Comparison of ENCODE assay signal across 35 cellular contexts in the genomic region with DNA sequence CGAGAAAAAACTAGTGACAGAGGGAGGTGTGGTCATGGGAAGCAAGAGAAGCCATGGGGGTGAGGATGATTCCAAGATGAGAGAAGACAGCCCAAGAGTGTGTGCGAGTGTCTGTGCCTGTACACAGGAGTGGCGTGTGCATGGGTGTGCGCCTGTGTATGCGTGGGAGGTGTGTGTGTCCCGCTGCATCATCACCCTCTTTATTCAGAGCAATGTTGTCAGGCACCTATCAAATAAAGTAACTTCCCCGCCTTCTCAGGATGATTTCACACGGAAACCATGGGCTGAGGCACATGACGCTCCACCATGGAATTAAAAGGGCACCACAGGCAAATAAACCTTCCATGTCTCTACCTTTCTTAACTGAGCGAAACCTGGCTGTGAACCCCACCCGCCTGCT. TPM values are rescaled to one million over a fixed set of nuclear protein-coding genes. Genes with fewer than 3 reads are reported as not detected.
"Had no signal": no experiment of that assay in that cellular context is flagged by ENCODE, and none has a peak within 500 bp of the region (broad histone marks: within the 10 kb centered on the region; RNA-seq: fewer than 3 reads in every experiment).

No MANE protein-coding gene starts in this region.

- H3K4me2 ChIP-seq: KMS-11 had no signal

- ATAC-seq: activated CD8-positive, alpha-beta T cell treated with anti-CD3 and anti-CD28 coated beads for 36 hours; PC-3; SK-N-SH treated with all-trans-retinoic acid at 6 μM for 48 hours had no signal

- H3K4me1 Mint-ChIP-seq: activated B cell treated with CpG ODN at 0.5 μM for 24 hours; activated naive CD4-positive, alpha-beta T cell treated with anti-CD3 and anti-CD28 coated beads, Interleukin-2, amount 50 U/mL, for 24 hours had no signal

- H3K27ac Mint-ChIP-seq: activated B cell treated with CpG ODN at 0.5 μM for 24 hours; activated CD8-positive, alpha-beta T cell treated with anti-CD3 and anti-CD28 coated beads for 36 hours; activated naive CD4-positive, alpha-beta T cell treated with anti-CD3 and anti-CD28 coated beads, Interleukin-2, amount 50 U/mL, for 24 hours; activated naive CD8-positive, alpha-beta T cell treated with anti-CD3 and anti-CD28 coated beads, Interleukin-2, amount 10 ng/mL, durations not matched to agents 7 days and 5 days; activated T-cell treated with anti-CD3 and anti-CD28 coated beads, Interleukin-2, amount 50 U/mL, for 24 hours; activated T-helper 2 cell treated with anti-CD3 and anti-CD28 coated beads, Interferon-gamma antibody, Interleukin-2, Interleukin-4, amounts not matched to agents 10 μg/mL and 5 μg/mL and 100 μg/mL, durations not matched to agents 14 hours and 24 hours and 36 hours had no signal

- DNase-seq: activated B cell treated with CpG ODN at 0.5 μM for 24 hours; activated CD4-positive, alpha-beta T cell treated with anti-CD3 and anti-CD28 coated beads for 48 hours; activated CD4-positive, CD25-positive, alpha-beta regulatory T cell treated with anti-CD3 and anti-CD28 coated beads, Interleukin-2, amount 50 U/mL, for 72 hours; activated CD8-positive, alpha-beta T cell treated with anti-CD3 and anti-CD28 coated beads for 36 hours; activated gamma-delta T cell; activated naive CD4-positive, alpha-beta T cell treated with Interleukin-2 at 50 U/mL for 16 hours; activated naive CD8-positive, alpha-beta T cell treated with anti-CD3 and anti-CD28 coated beads, Interleukin-2, amount 10 ng/mL, durations not matched to agents 7 days and 5 days; activated T-cell treated with anti-CD3 and anti-CD28 coated beads, Interleukin-2, amount 50 U/mL, for 24 hours; MM.1S; MV-4-11; NCI-H1092; NCI-H1436 treated with DMSO at 0.1 percent for 48 hours; NCI-H1694 treated with DMSO at 0.1 percent for 48 hours; NCI-H2029; NCI-H345; NCI-H510A; NCI-H526; NCI-H748 treated with DMSO at 0.1 percent for 48 hours; NK-92 treated with Interleukin-12 subunit alpha and Interleukin-12 subunit beta, amount 100 ng/mL, for 24 hours; PC-3; Peyer's patch; RPMI8226; SIG-M5; T-helper 1 cell; T-helper 2 cell; T-helper 9 cell had no signal

- H3K9me3 Mint-ChIP-seq: activated B cell treated with CpG ODN at 0.5 μM for 24 hours; activated CD8-positive, alpha-beta T cell treated with anti-CD3 and anti-CD28 coated beads for 36 hours; activated naive CD4-positive, alpha-beta T cell treated with anti-CD3 and anti-CD28 coated beads, Interleukin-2, amount 50 U/mL, for 24 hours; activated naive CD8-positive, alpha-beta T cell treated with anti-CD3 and anti-CD28 coated beads, Interleukin-2, amount 10 ng/mL, durations not matched to agents 7 days and 5 days; activated T-cell treated with anti-CD3 and anti-CD28 coated beads, Interleukin-2, amount 50 U/mL, for 24 hours; activated T-helper 2 cell treated with anti-CD3 and anti-CD28 coated beads, Interferon-gamma antibody, Interleukin-2, Interleukin-4, amounts not matched to agents 10 μg/mL and 5 μg/mL and 100 μg/mL, durations not matched to agents 14 hours and 24 hours and 36 hours had no signal

- H3K27ac ChIP-seq: ascending aorta, cardiac muscle cell, KMS-11, Peyer's patch, VCaP had no signal

- H3K27me3 Mint-ChIP-seq: activated naive CD4-positive, alpha-beta T cell treated with anti-CD3 and anti-CD28 coated beads, Interleukin-2, amount 50 U/mL, for 24 hours; activated T-cell treated with anti-CD3 and anti-CD28 coated beads, Interleukin-2, amount 50 U/mL, for 24 hours had no signal

- H3K36me3 ChIP-seq: ascending aorta, cardiac muscle cell, Peyer's patch had no signal

- H3K36me3 Mint-ChIP-seq: activated naive CD4-positive, alpha-beta T cell treated with anti-CD3 and anti-CD28 coated beads, Interleukin-2, amount 50 U/mL, for 24 hours; activated naive CD8-positive, alpha-beta T cell treated with anti-CD3 and anti-CD28 coated beads, Interleukin-2, amount 10 ng/mL, durations not matched to agents 7 days and 5 days had no signal

- H3K9me3 ChIP-seq: ascending aorta, Peyer's patch had no signal

- H3K4me3 Mint-ChIP-seq: activated B cell treated with CpG ODN at 0.5 μM for 24 hours; activated CD8-positive, alpha-beta T cell treated with anti-CD3 and anti-CD28 coated beads for 36 hours; activated naive CD4-positive, alpha-beta T cell treated with anti-CD3 and anti-CD28 coated beads, Interleukin-2, amount 50 U/mL, for 24 hours; activated naive CD8-positive, alpha-beta T cell treated with anti-CD3 and anti-CD28 coated beads, Interleukin-2, amount 10 ng/mL, durations not matched to agents 7 days and 5 days; activated T-cell treated with anti-CD3 and anti-CD28 coated beads, Interleukin-2, amount 50 U/mL, for 24 hours had no signal

- H3K4me1 ChIP-seq: ascending aorta had no signal

- H3K4me3 ChIP-seq: ascending aorta, cardiac muscle cell, Peyer's patch had no signal

- H3K27me3 ChIP-seq: ascending aorta, cardiac muscle cell, Peyer's patch had no signal

RNA-seq across cellular contexts. Expression of gene MS4A10, which starts 24.6 kb away (rescaled TPM):
- total RNA-seq: activated B cell treated with CpG ODN at 0.5 μM for 24 hours; activated CD8-positive, alpha-beta T cell treated with anti-CD3 and anti-CD28 coated beads for 36 hours; activated naive CD8-positive, alpha-beta T cell treated with anti-CD3 and anti-CD28 coated beads, Interleukin-2, amount 10 ng/mL, durations not matched to agents 7 days and 5 days; activated T-helper 2 cell treated with anti-CD3 and anti-CD28 coated beads, Interferon-gamma antibody, Interleukin-2, Interleukin-4, amounts not matched to agents 10 μg/mL and 5 μg/mL and 100 μg/mL, durations not matched to agents 14 hours and 24 hours and 36 hours; ascending aorta; cardiac muscle cell; LHCN-M2; PC-3; SK-MEL-5 had no signal
- polyA plus RNA-seq: cardiac muscle cell had no signal

RNA-seq across cellular contexts. Expression of gene PTGDR2, which starts 46.1 kb away (rescaled TPM):
- total RNA-seq: activated B cell treated with CpG ODN at 0.5 μM for 24 hours, ascending aorta, LHCN-M2, PC-3, SK-MEL-5 had no signal

RNA-seq across cellular contexts. Expression of gene MS4A15, which starts 53.0 kb away (rescaled TPM):
- total RNA-seq: activated B cell treated with CpG ODN at 0.5 μM for 24 hours; activated CD8-positive, alpha-beta T cell treated with anti-CD3 and anti-CD28 coated beads for 36 hours; activated naive CD8-positive, alpha-beta T cell treated with anti-CD3 and anti-CD28 coated beads, Interleukin-2, amount 10 ng/mL, durations not matched to agents 7 days and 5 days; activated T-helper 2 cell treated with anti-CD3 and anti-CD28 coated beads, Interferon-gamma antibody, Interleukin-2, Interleukin-4, amounts not matched to agents 10 μg/mL and 5 μg/mL and 100 μg/mL, durations not matched to agents 14 hours and 24 hours and 36 hours; ascending aorta; cardiac muscle cell; LHCN-M2; PC-3; SK-MEL-5 had no signal
- polyA plus RNA-seq: cardiac muscle cell had no signal

RNA-seq across cellular contexts. Expression of gene ZP1, which starts 57.7 kb away (rescaled TPM):
- total RNA-seq: activated B cell treated with CpG ODN at 0.5 μM for 24 hours; activated CD8-positive, alpha-beta T cell treated with anti-CD3 and anti-CD28 coated beads for 36 hours; activated T-helper 2 cell treated with anti-CD3 and anti-CD28 coated beads, Interferon-gamma antibody, Interleukin-2, Interleukin-4, amounts not matched to agents 10 μg/mL and 5 μg/mL and 100 μg/mL, durations not matched to agents 14 hours and 24 hours and 36 hours; ascending aorta; cardiac muscle cell; PC-3; SK-MEL-5 had no signal
